In the genomic region with DNA sequence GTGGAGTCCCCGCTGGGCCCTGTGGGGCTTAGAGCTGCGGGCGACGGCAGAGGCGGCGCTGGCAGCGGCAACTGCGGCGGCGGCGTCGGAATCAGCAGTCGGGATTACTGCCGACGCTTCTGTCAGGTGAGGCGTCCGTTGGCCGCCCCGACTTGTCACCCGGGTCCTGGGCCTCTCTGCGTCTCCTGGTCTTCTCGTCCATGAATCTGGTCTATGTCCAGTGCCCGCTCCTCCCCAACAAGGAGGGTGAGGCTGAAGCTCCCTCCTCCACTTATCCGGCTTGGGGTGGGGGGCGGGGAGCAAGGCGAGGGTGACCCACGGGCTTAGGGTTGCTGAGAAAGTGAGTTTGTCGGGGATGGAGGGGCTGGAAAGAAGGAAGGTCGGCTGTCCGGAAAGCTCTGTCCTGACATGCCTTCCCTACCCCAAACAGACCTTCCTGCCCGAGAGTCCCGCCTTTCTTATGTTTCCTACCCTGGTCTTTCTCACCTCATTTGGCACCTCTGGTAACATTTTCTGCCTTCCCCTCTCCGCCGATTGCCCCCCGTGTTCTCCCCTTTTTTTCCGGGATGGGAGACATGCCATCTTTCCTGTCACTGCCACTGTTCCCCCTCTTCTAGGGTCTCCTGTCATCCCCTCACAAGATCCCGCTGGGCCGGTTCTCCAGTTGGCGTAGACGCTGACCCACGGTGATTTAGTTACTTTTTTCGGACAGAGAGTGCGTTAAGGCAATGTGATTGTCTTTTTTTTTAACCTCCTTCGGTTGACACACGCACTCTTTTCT, we compare ENCODE assay signal across 8 cellular contexts. TPM values are rescaled to one million over a fixed set of nuclear protein-coding genes. Genes with fewer than 3 reads are reported as not detected.
DNase-seq lines count a peak whose midpoint lies in the region; ATAC-seq, FAIRE-seq and TF ChIP-seq lines count a peak whose summit lies in the region.

No MANE protein-coding gene starts in this region.

- peaks cover 8% of the 10 kb centered on the region for H3F3A ChIP-seq in GM23248 (ENCODE audit: insufficient read depth)

- in situ Hi-C loops in GM23248 (cut with MboI) (no loop called here), HepG2 (cut with HindIII; ENCODE audit: extremely low pct_ligation_motif_present, low pct_unique_long_range_greater_than_20kb) (loop anchor here (5.0 kb wide), 1 partner anchor 93 kb away; no protein-coding TSS in a partner anchor)

- peaks cover 36% of the 10 kb centered on the region for H3K4me1 ChIP-seq in GM23248 (ENCODE audit: insufficient read depth)
- peaks cover 34% of the 10 kb centered on the region for H3K4me1 ChIP-seq in HepG2 (ENCODE audit: insufficient read depth, low read length)

- no TSS peak for BruUV-seq in HepG2 (replicated peaks; lab: Mats Ljungman, UMichigan)

- H2AFZ ChIP-seq in GM23248 (peak overlapping the region; percentile 81), HepG2 (ENCODE audit: low read length) (no peak overlapping the region)

- peak overlapping the region; percentile 65 for H3K27ac ChIP-seq in GM23248
- peak overlapping the region; percentile 86 for H3K27ac ChIP-seq in caudate nucleus (ENCODE audit: low read depth, low read length)
- peak overlapping the region; percentile 83 for H3K27ac ChIP-seq in HepG2 (ENCODE audit: extremely low read length, insufficient read depth, low read length)
- H3K27ac ChIP-seq in temporal lobe (ENCODE audit: low read depth, low read length), result peak overlapping the region; percentile 90

- intact Hi-C loops in HepG2 (cut with micrococcal nuclease; ENCODE audit: unreplicated experiment), result loop anchor here (5.0 to 10.0 kb wide), 2 partner anchors 73 to 125 kb away; no protein-coding TSS in a partner anchor

- POLR2A ChIA-PET in HepG2 (lab: Yijun Ruan, JAX), result interaction anchor here (1.9 to 2.1 kb wide), 2 partner anchors 28 to 90 kb away, joined by 5 to 19 read pairs; a partner anchor contains a TSS

- H3K79me2 ChIP-seq in GM23248 (ENCODE audit: insufficient read depth) (peaks cover 89% of the 10 kb centered on the region), HepG2 (ENCODE audit: insufficient read depth, low read length) (peaks cover 69% of the 10 kb centered on the region)

- no peaks in the 10 kb centered on the region for H3K9me2 ChIP-seq in GM23248 (ENCODE audit: insufficient read depth)

- TF ChIP-seq EP300 in HepG2 (IDR thresholded peaks at IDR 0.05; ENCODE audit: low read depth in 2 of 2, low read length in 2 of 2) (no peak), HepG2 (CRISPR knock-in tag; IDR thresholded peaks at IDR 0.05; ENCODE audit: borderline replicate concordance) (no peak)

- no peak for FAIRE-seq in HepG2 (lab: Jason Lieb, UNC)

- H4K20me1 ChIP-seq in GM23248 (ENCODE audit: insufficient read depth), result peaks cover 18% of the 10 kb centered on the region; the same call in 1 of the 2 replicates
- peaks cover 7% of the 10 kb centered on the region; the same call in 1 of the 2 replicates for H4K20me1 ChIP-seq in HepG2 (ENCODE audit: insufficient read depth, low read length)

- H3K9me3 ChIP-seq in GM23248 (ENCODE audit: low read depth) (no peaks in the 10 kb centered on the region), HepG2 (ENCODE audit: low read length) (no peaks in the 10 kb centered on the region)

- peak overlapping the region; percentile 88 for H3K9ac ChIP-seq in GM23248
- peak overlapping the region; percentile 87 for H3K9ac ChIP-seq in HepG2 (ENCODE audit: insufficient read depth, low read depth, low read length)

- no peak for TF ChIP-seq CTCF in HepG2 (CRISPR knock-in tag; IDR thresholded peaks at IDR 0.05)

- H3K4me3 ChIP-seq in GM23248, result peak overlapping the region; percentile 93
- H3K4me3 ChIP-seq in HepG2 (replicated peaks in 1 of 3; ENCODE audit: insufficient read depth in 1 of 3, low read depth in 2 of 3, low read length in 3 of 3), result peak overlapping the region; percentile 80 to 95 (median 91)

- no peak for TF ChIP-seq POLR2A in HepG2 (IDR thresholded peaks at IDR 0.05; ENCODE audit: insufficient read depth in 1 of 2, low read depth in 2 of 2, low read length in 2 of 2)

- CTCF ChIA-PET in HepG2 (lab: Yijun Ruan, JAX; ENCODE audit: low intra/inter-chr PET ratio, low total read pairs), result no interaction called here

- WGBS in GM23248 (ENCODE audit: low coverage in 1 of 2, low lambda C conversion rate in 2 of 2, missing lambda C conversion rate in 2 of 2), 2 experiments, result 1% methylated on average over 38 to 45 of the region's 45 CpGs
- WGBS in HepG2 (ENCODE audit: low lambda C conversion rate), result 1% methylated on average over 17 of the region's 45 CpGs

- H3K27me3 ChIP-seq in GM23248 (replicated peaks; ENCODE audit: insufficient read depth) (no peaks in the 10 kb centered on the region), HepG2 (ENCODE audit: control insufficient read depth in 1 of 2, insufficient read depth in 2 of 2, low read length in 2 of 2) (no peaks in the 10 kb centered on the region; a peak in 1 of 5 replicates)

- peak; percentile 48 for ATAC-seq in HepG2

- H3K4me2 ChIP-seq in GM23248 (ENCODE audit: unreplicated experiment) (peak overlapping the region; percentile 95), HepG2 (ENCODE audit: low read depth, low read length) (peak overlapping the region; percentile 71)

- H3K36me3 ChIP-seq in GM23248 (ENCODE audit: low read depth) (peaks cover 24% of the 10 kb centered on the region), HepG2 (replicated peaks in 1 of 2; ENCODE audit: control insufficient read depth in 1 of 2, insufficient read depth in 2 of 2, low read length in 2 of 2) (peaks cover 3 to 13% of the 10 kb centered on the region in 2 experiments; a peak in 2 of 5 replicates)

- DNase-seq in NCI-H1092 treated with DMSO at 0.1 percent for 48 hours (lab: John Stamatoyannopoulos, UW) (peak; percentile 56), NCI-H1092 (lab: John Stamatoyannopoulos, UW) (no peak), GM23248 (peak; percentile 45), NAMALWA (ENCODE audit: low spot score) (peak; percentile 13), caudate nucleus (lab: John Stamatoyannopoulos, UW) (peak in 19 of 61 donors; percentile 4 to 69 (median 49)), HepG2 (ENCODE audit: low spot score) (no peak), DMS153 (lab: John Stamatoyannopoulos, UW) (no peak)

- TF ChIP-seq RAD21 in HepG2 (CRISPR knock-in tag; IDR thresholded peaks at IDR 0.05), result no peak

TF ChIP-seq in HepG2, 621 proteins besides CTCF, POLR2A, EP300 and RAD21 (continues in another document):
- TF ChIP-seq NFYB (CRISPR knock-in tag; IDR thresholded peaks at IDR 0.05) (no peak), ZNF772 (CRISPR knock-in tag; IDR thresholded peaks at IDR 0.05) (no peak)

RNA-seq across cellular contexts. Expression of a gene that starts 0.5 kb away (rescaled TPM):
- total RNA-seq in GM23248 (2014; rRNA removed; shearing (Covaris generic)), result 15.8 and 22.4 TPM in 2 replicates
- polyA plus RNA-seq in GM23248 (2016; fragmentation: Nextera tagmentation; extraction: Ambion mirVana) (11.6 and 14.3 TPM in 2 replicates), HepG2 (2011; rRNA removed) (1.8 and 2.6 TPM in 2 replicates)
- total RNA-seq in HepG2 (2016; rRNA removed; fragmentation: Illumina TruSeq; extraction: Trizol) (4.1 and 5.3 TPM in 2 replicates), temporal lobe (25.8 TPM)
- total RNA-seq in HepG2 (2016; cell fraction: cytosol; rRNA removed; fragmentation: Illumina TruSeq; extraction: Trizol; ENCODE audit: low read depth), result 0.71 TPM in 2 replicates
- 3.3 and 5.6 TPM in 2 replicates for total RNA-seq in HepG2 (2016; cell fraction: insoluble cytoplasmic fraction; rRNA removed; fragmentation: Illumina TruSeq; extraction: Trizol)
- 1.3 and 2.8 TPM in 2 replicates for total RNA-seq in HepG2 (2016; cell fraction: membrane; rRNA removed; fragmentation: Illumina TruSeq; extraction: Trizol)
- 9.7 and 10.2 TPM in 2 replicates for total RNA-seq in HepG2 (2016; cell fraction: nucleus; rRNA removed; fragmentation: Illumina TruSeq; extraction: Trizol)
- 0.93 and 1.4 TPM in 2 replicates for polyA plus RNA-seq in HepG2 (2011; cell fraction: cytosol; rRNA removed)
- polyA plus RNA-seq in HepG2 (2011; cell fraction: nucleus; rRNA removed), result 2.4 and 2.5 TPM in 2 replicates
- 3.8 and 4.8 TPM in 2 replicates for polyA plus RNA-seq in HepG2 (2012)
- polyA plus RNA-seq in HepG2 (2016; cell fraction: cytosol; fragmentation: Illumina TruSeq; extraction: Trizol; ENCODE audit: low read depth), result 0.38 and 0.66 TPM in 2 replicates
- polyA plus RNA-seq in HepG2 (2016; cell fraction: insoluble cytoplasmic fraction; fragmentation: Illumina TruSeq; extraction: Trizol; ENCODE audit: low read depth), result 4.5 and 4.8 TPM in 2 replicates
- 0.79 and 1.2 TPM in 2 replicates for polyA plus RNA-seq in HepG2 (2016; cell fraction: membrane; fragmentation: Illumina TruSeq; extraction: Trizol; ENCODE audit: low read depth)
- 6.5 and 7.6 TPM in 2 replicates for polyA plus RNA-seq in HepG2 (2016; cell fraction: nucleus; fragmentation: Illumina TruSeq; extraction: Trizol; ENCODE audit: insufficient read depth, low read depth)
- polyA minus RNA-seq in HepG2 (2011; rRNA and poly(A)+ RNA removed; ENCODE audit: low replicate concordance), result 1.6 and 2.5 TPM in 2 replicates
- 4.0 and 7.2 TPM in 2 replicates for polyA minus RNA-seq in HepG2 (2011; cell fraction: cytosol; rRNA and poly(A)+ RNA removed)
- polyA minus RNA-seq in HepG2 (2011; cell fraction: nucleus; rRNA and poly(A)+ RNA removed), result 21.9 and 22.1 TPM in 2 replicates

RNA-seq across cellular contexts. Expression of a gene that starts 0.8 kb away (rescaled TPM):
- 51.1 and 54.9 TPM in 2 replicates for total RNA-seq in GM23248 (2014; rRNA removed; shearing (Covaris generic))
- 59.0 and 61.4 TPM in 2 replicates for polyA plus RNA-seq in GM23248 (2016; fragmentation: Nextera tagmentation; extraction: Ambion mirVana)
- total RNA-seq in HepG2 (2016; rRNA removed; fragmentation: Illumina TruSeq; extraction: Trizol), result 38.9 and 45.7 TPM in 2 replicates
- 13.0 and 21.5 TPM in 2 replicates for total RNA-seq in HepG2 (2016; cell fraction: cytosol; rRNA removed; fragmentation: Illumina TruSeq; extraction: Trizol; ENCODE audit: low read depth)
- 35.7 and 40.9 TPM in 2 replicates for total RNA-seq in HepG2 (2016; cell fraction: insoluble cytoplasmic fraction; rRNA removed; fragmentation: Illumina TruSeq; extraction: Trizol)
- total RNA-seq in HepG2 (2016; cell fraction: membrane; rRNA removed; fragmentation: Illumina TruSeq; extraction: Trizol), result 31.2 and 43.3 TPM in 2 replicates
- total RNA-seq in HepG2 (2016; cell fraction: nucleus; rRNA removed; fragmentation: Illumina TruSeq; extraction: Trizol), result 40.0 and 42.5 TPM in 2 replicates
- polyA plus RNA-seq in HepG2 (2011; rRNA removed), result 39.0 and 47.0 TPM in 2 replicates
- 14.9 and 20.6 TPM in 2 replicates for polyA plus RNA-seq in HepG2 (2011; cell fraction: cytosol; rRNA removed)
- 90.0 and 93.2 TPM in 2 replicates for polyA plus RNA-seq in HepG2 (2011; cell fraction: nucleus; rRNA removed)
- polyA plus RNA-seq in HepG2 (2012), result 36.7 and 38.4 TPM in 2 replicates
- polyA plus RNA-seq in HepG2 (2016; cell fraction: cytosol; fragmentation: Illumina TruSeq; extraction: Trizol; ENCODE audit: low read depth), result 25.3 and 43.8 TPM in 2 replicates
- polyA plus RNA-seq in HepG2 (2016; cell fraction: insoluble cytoplasmic fraction; fragmentation: Illumina TruSeq; extraction: Trizol; ENCODE audit: low read depth), result 46.0 and 47.1 TPM in 2 replicates
- 30.1 and 41.0 TPM in 2 replicates for polyA plus RNA-seq in HepG2 (2016; cell fraction: membrane; fragmentation: Illumina TruSeq; extraction: Trizol; ENCODE audit: low read depth)
- polyA plus RNA-seq in HepG2 (2016; cell fraction: nucleus; fragmentation: Illumina TruSeq; extraction: Trizol; ENCODE audit: insufficient read depth, low read depth), result 63.2 and 66.5 TPM in 2 replicates
- 31.1 and 48.7 TPM in 2 replicates for polyA minus RNA-seq in HepG2 (2011; rRNA and poly(A)+ RNA removed; ENCODE audit: low replicate concordance)
- polyA minus RNA-seq in HepG2 (2011; cell fraction: cytosol; rRNA and poly(A)+ RNA removed), result 23.7 and 30.7 TPM in 2 replicates
- polyA minus RNA-seq in HepG2 (2011; cell fraction: nucleus; rRNA and poly(A)+ RNA removed), result 89.0 and 94.0 TPM in 2 replicates
- 101 TPM for total RNA-seq in temporal lobe

Comparison
In these comparisons a context has a peak if more than half of its experiments do, and no peak if none do; other contexts are left out.
1. DNase-seq: peak in NCI-H1092 treated with DMSO at 0.1 percent for 48 hours (single experiment), GM23248 (single experiment) and NAMALWA (single experiment); none in NCI-H1092 (single experiment), HepG2 (single experiment) and DMS153 (single experiment).
2. Peak in every context shown above with its lines, with median percentiles within 50 percentile points of each other: H3K27ac ChIP-seq.